ENCODE assay signal across 8 cellular contexts in genomic region chr10:87142230-87143108, GRCh38. TPM values are rescaled to one million over a fixed set of nuclear protein-coding genes. Genes with fewer than 3 reads are reported as not detected.
DNase-seq lines count a peak whose midpoint lies in the region; ATAC-seq, FAIRE-seq and TF ChIP-seq lines count a peak whose summit lies in the region.
"Not testable (repeated sequence)": the region's sequence is repeated elsewhere in the genome, so short reads cannot be mapped to it uniquely, and the experiment has no call there.

No MANE protein-coding gene starts in this region.

- H3K4me2 ChIP-seq in keratinocyte (ENCODE audit: control insufficient read depth, extremely low read depth, insufficient read depth, low read depth, low read length) = peak overlapping the region; percentile 8

- 39 to 48% (median 40%) methylated on average over 3 to 5 of the region's 5 CpGs for WGBS in adrenal gland, 4 donors
- 21% methylated on average over 5 of the region's 5 CpGs for WGBS in suprapubic skin

- peak overlapping the region in 4 of 5 donors; percentile 39 to 82 (median 76) for H3K27ac ChIP-seq in adrenal gland
- not testable (repeated sequence) for H3K27ac ChIP-seq in keratinocyte (ENCODE audit: control insufficient read depth, insufficient read depth, low read length)
- H3K27ac ChIP-seq in suprapubic skin = peak overlapping the region; percentile 75

- dilution Hi-C loops in keratinocyte (cut with MboI; ENCODE audit: extremely low pct_ligation_motif_present, low sequenced_read_pairs) = not testable (repeated sequence)

- DNase-seq in EH (ENCODE audit: low read depth) (peak; percentile 67), MG63 (peak; percentile 40), adrenal gland (peak; percentile 30 to 79 (median 68)), cardiac fibroblast (ENCODE audit: low read depth in 2 of 2) (peak; percentile 60 to 61), fibroblast of the conjunctiva (ENCODE audit: low read depth) (peak; percentile 10)
- DNase-seq in keratinocyte (ENCODE audit: low read depth, low spot score); omental fat pad (ENCODE audit: low spot score); suprapubic skin (ENCODE audit: low spot score in 2 of 2): not testable (repeated sequence)

- H3K4me1 ChIP-seq in adrenal gland (replicated peaks in 1 of 2); keratinocyte (ENCODE audit: control insufficient read depth, extremely low read depth, insufficient read depth, low read length); suprapubic skin: not testable (repeated sequence)

- not testable (repeated sequence) for H3K9me1 ChIP-seq in keratinocyte (ENCODE audit: control insufficient read depth, extremely low read depth, insufficient read depth, low read length)

- TF ChIP-seq POLR2A in adrenal gland (IDR thresholded peaks at IDR 0.05); suprapubic skin (IDR thresholded peaks at IDR 0.05): not testable (repeated sequence)

- H3K9ac ChIP-seq in keratinocyte (ENCODE audit: control insufficient read depth, extremely low read depth, insufficient read depth, low read length) = not testable (repeated sequence)

- intact Hi-C loops in adrenal gland (cut with DNase I) = not testable (repeated sequence)

- not testable (repeated sequence) for TF ChIP-seq EP300 in suprapubic skin (IDR thresholded peaks at IDR 0.05)

- TF ChIP-seq CTCF in adrenal gland (IDR thresholded peaks at IDR 0.05); cardiac fibroblast (IDR thresholded peaks at IDR 0.05; ENCODE audit: low read depth, low read length); keratinocyte (optimal IDR thresholded peaks at IDR 0.05 in 1 of 3, IDR thresholded peaks at IDR 0.05 in 1 of 3, conservative IDR thresholded peaks at IDR 0.05 in 1 of 3; ENCODE audit: extremely low read depth in 1 of 3, insufficient read depth in 2 of 3, low read length in 3 of 3); omental fat pad (IDR thresholded peaks at IDR 0.05); suprapubic skin (IDR thresholded peaks at IDR 0.05): not testable (repeated sequence)

- not testable (repeated sequence) for FAIRE-seq in keratinocyte (lab: Jason Lieb, UNC)

- ATAC-seq in omental fat pad (ENCODE audit: low FRiP score) = peak; percentile 63

- not testable (repeated sequence) for H3K9me3 ChIP-seq in MG63; adrenal gland (replicated peaks in 1 of 3); keratinocyte (ENCODE audit: control insufficient read depth, low read depth, low read length); suprapubic skin

- not testable (repeated sequence) for H4K20me1 ChIP-seq in keratinocyte (ENCODE audit: control insufficient read depth, extremely low read depth, insufficient read depth, low read length)

- not testable (repeated sequence) for H2AFZ ChIP-seq in keratinocyte (ENCODE audit: control insufficient read depth, low read length)

- H3K4me3 ChIP-seq in MG63; adrenal gland; cardiac fibroblast (replicated peaks in 1 of 2; ENCODE audit: low read depth in 2 of 2, low read length in 2 of 2); keratinocyte (ENCODE audit: control insufficient read depth in 2 of 3, extremely low read depth in 1 of 3, insufficient read depth in 2 of 3, low read depth in 1 of 3, low read length in 3 of 3); suprapubic skin: not testable (repeated sequence)

- H3K27me3 ChIP-seq in MG63; adrenal gland; keratinocyte (ENCODE audit: control insufficient read depth, extremely low read depth, insufficient read depth, low read length); suprapubic skin: not testable (repeated sequence)

- H3K36me3 ChIP-seq in MG63; adrenal gland (replicated peaks in 1 of 2); keratinocyte (ENCODE audit: control insufficient read depth in 2 of 2, extremely low read depth in 1 of 2, insufficient read depth in 2 of 2, low read length in 2 of 2); suprapubic skin: not testable (repeated sequence)

- not testable (repeated sequence) for H3K79me2 ChIP-seq in keratinocyte (ENCODE audit: control insufficient read depth, insufficient read depth, low read length)

RNA-seq across cellular contexts. Expression of gene SHLD2, which starts 47.5 kb away (rescaled TPM):
- total RNA-seq in MG63 (2014; rRNA removed; shearing (Covaris generic); ENCODE audit: low replicate concordance) = 18.6 and 27.0 TPM in 2 replicates
- total RNA-seq in adrenal gland = 10 to 100 TPM; 22.8 to 49.9 (median 38.8) TPM
- 10 to 100 TPM; 18.3 to 64.9 (median 31.5) TPM for polyA plus RNA-seq in adrenal gland
- polyA plus RNA-seq in keratinocyte = 7.6 to 15.8 TPM (median 10.2 TPM) in 3 replicates
- 6.4 TPM for polyA plus RNA-seq in keratinocyte (2011; ENCODE audit: low read depth)
- 5.6 and 13.0 TPM in 2 replicates for polyA plus RNA-seq in keratinocyte (2011; cell fraction: cytosol; rRNA removed)
- polyA plus RNA-seq in keratinocyte (2011; cell fraction: nucleus; rRNA removed) = 12.3 and 13.9 TPM in 2 replicates
- polyA plus RNA-seq in keratinocyte (2012; ENCODE audit: low replicate concordance) = 6.4 and 10.6 TPM in 2 replicates
- polyA minus RNA-seq in keratinocyte = 2.9 to 17.5 TPM (median 6.6 TPM) in 3 replicates
- 10.2 TPM for polyA minus RNA-seq in keratinocyte (2011; cell fraction: cytosol; rRNA and poly(A)+ RNA removed)
- polyA minus RNA-seq in keratinocyte (2011; cell fraction: nucleus; rRNA and poly(A)+ RNA removed) = 8.5 and 12.1 TPM in 2 replicates
- total RNA-seq in omental fat pad = 10 to 100 TPM; 26.8 to 34.1 (median 30.9) TPM
- 10 to 100 TPM; 18.0 to 36.1 (median 20.8) TPM for total RNA-seq in suprapubic skin

RNA-seq across cellular contexts. Expression of gene GLUD1, which starts 47.8 kb away (rescaled TPM):
- 300 and 363 TPM in 2 replicates for total RNA-seq in MG63 (2014; rRNA removed; shearing (Covaris generic); ENCODE audit: low replicate concordance)
- total RNA-seq in adrenal gland (100 to 1,000 TPM; 159 to 279 (median 212) TPM), omental fat pad (100 to 1,000 TPM; 140 to 171 (median 157) TPM), suprapubic skin (100 to 1,000 TPM; 160 to 187 (median 174) TPM)
- polyA plus RNA-seq in adrenal gland (100 to 1,000 TPM in 1 of 3 donors, 10 to 100 TPM in 2; 58.2 to 290 (median 80.9) TPM), keratinocyte (82.1 to 124 TPM (median 106 TPM) in 3 replicates)
- 14.5 TPM for polyA plus RNA-seq in keratinocyte (2011; ENCODE audit: low read depth)
- polyA plus RNA-seq in keratinocyte (2011; cell fraction: cytosol; rRNA removed) = 77.4 and 109 TPM in 2 replicates
- polyA plus RNA-seq in keratinocyte (2011; cell fraction: nucleus; rRNA removed) = 81.0 and 84.9 TPM in 2 replicates
- polyA plus RNA-seq in keratinocyte (2012; ENCODE audit: low replicate concordance) = 60.5 and 95.3 TPM in 2 replicates
- 38.3 to 154 TPM (median 92.6 TPM) in 3 replicates for polyA minus RNA-seq in keratinocyte
- polyA minus RNA-seq in keratinocyte (2011; cell fraction: cytosol; rRNA and poly(A)+ RNA removed) = 96.5 TPM
- 49.8 and 69.4 TPM in 2 replicates for polyA minus RNA-seq in keratinocyte (2011; cell fraction: nucleus; rRNA and poly(A)+ RNA removed)
